10 cellular contexts compared by ENCODE assay signal in the genomic region with DNA sequence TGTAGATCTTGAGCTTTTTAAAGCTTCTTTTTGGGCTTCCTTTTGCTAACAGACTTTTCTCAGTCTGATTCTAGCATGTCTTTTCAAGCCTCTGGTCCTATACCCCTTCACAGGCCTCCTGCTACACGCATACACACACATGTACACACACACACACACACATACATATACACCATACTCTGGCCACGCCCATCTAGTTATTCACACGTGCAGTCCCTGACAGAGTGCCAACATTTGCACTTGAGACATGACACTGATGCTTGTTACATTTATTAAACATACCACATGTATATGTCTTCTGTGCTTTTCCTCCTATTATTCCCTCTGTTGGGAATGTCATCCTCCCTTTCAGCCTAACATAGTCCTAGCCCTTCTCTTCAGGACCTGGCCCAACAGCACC.
DNase-seq lines count a peak whose midpoint lies in the region; ATAC-seq, FAIRE-seq and TF ChIP-seq lines count a peak whose summit lies in the region.
"Had no signal": no experiment of that assay in that cellular context is flagged by ENCODE, and none has a peak within 500 bp of the region (broad histone marks: within the 10 kb centered on the region; RNA-seq: fewer than 3 reads in every experiment).

No MANE protein-coding gene starts in this region.

- H3K9me3 ChIP-seq in right lobe of liver (peaks cover 0 to 6% (median 0%) of the 10 kb centered on the region in 4 donors), smooth muscle cell (replicated peaks; ENCODE audit: low read depth) (peaks cover 5% of the 10 kb centered on the region), Caco-2 (peaks cover 34% of the 10 kb centered on the region)

- H3K4me3 Mint-ChIP-seq in activated CD4-positive, alpha-beta memory T cell treated with anti-CD3 and anti-CD28 coated beads for 36 hours, result no peak overlapping the region
- no peak overlapping the region for H3K4me3 Mint-ChIP-seq in Caco-2 (ENCODE audit: unreplicated experiment)

- no TSS peak for BruUV-seq in Caco-2 (replicated peaks; lab: Mats Ljungman, UMichigan)

- peaks cover 24% of the 10 kb centered on the region for H3K4me1 Mint-ChIP-seq in activated CD4-positive, alpha-beta memory T cell treated with anti-CD3 and anti-CD28 coated beads for 36 hours (ENCODE audit: low read depth)
- no peaks in the 10 kb centered on the region for H3K4me1 Mint-ChIP-seq in Caco-2 (ENCODE audit: low read depth, unreplicated experiment)

- no peak overlapping the region for H3K9ac ChIP-seq in smooth muscle cell (ENCODE audit: low read depth)

- DNase-seq in GM18507 (ENCODE audit: extremely low spot score, insufficient read length, low read depth) (no peak), right lobe of liver (no peak), smooth muscle cell (lab: John Stamatoyannopoulos, UW; ENCODE audit: unreplicated experiment) (no peak), posterior cingulate gyrus (no peak), Caco-2 (no peak), NCI-H524 (lab: John Stamatoyannopoulos, UW) (no peak)
- DNase-seq in activated CD4-positive, alpha-beta memory T cell treated with anti-CD3 and anti-CD28 coated beads for 36 hours, result no peak

- H3K27ac ChIP-seq in right lobe of liver, result peak overlapping the region in 2 of 3 donors; percentile 63 to 70
- no peak overlapping the region for H3K27ac ChIP-seq in smooth muscle cell (ENCODE audit: low read depth)
- H3K27ac ChIP-seq: VCaP had no signal

- 63% methylated on average over 3 of the region's 3 CpGs for WGBS in right lobe of liver (ENCODE audit: insufficient coverage, low coverage, low lambda C conversion rate, missing lambda C conversion rate)
- 87% methylated on average over 3 of the region's 3 CpGs for WGBS in smooth muscle cell (ENCODE audit: low lambda C conversion rate)

- intact Hi-C loops in activated CD4-positive, alpha-beta memory T cell treated with anti-CD3 and anti-CD28 coated beads for 36 hours (cut with micrococcal nuclease), result loop anchor here (2.0 to 10.0 kb wide), 5 partner anchors 18 to 674 kb away; a partner anchor contains a TSS
- intact Hi-C loops in right lobe of liver (cut with DNase I) (loop anchor here in 1 of 2 donors (5.0 kb wide), 1 partner anchor 66 kb away; no protein-coding TSS in a partner anchor), posterior cingulate gyrus (cut with DNase I) (no loop called here), Caco-2 (cut with micrococcal nuclease; ENCODE audit: unreplicated experiment) (no loop called here)

- peaks cover 4% of the 10 kb centered on the region for H3F3A ChIP-seq in smooth muscle cell (ENCODE audit: low read depth)

- no peaks in the 10 kb centered on the region for H3K27me3 Mint-ChIP-seq in activated CD4-positive, alpha-beta memory T cell treated with anti-CD3 and anti-CD28 coated beads for 36 hours
- peaks cover 7% of the 10 kb centered on the region for H3K27me3 Mint-ChIP-seq in Caco-2 (ENCODE audit: insufficient read depth, unreplicated experiment)

- H3K36me3 Mint-ChIP-seq in activated CD4-positive, alpha-beta memory T cell treated with anti-CD3 and anti-CD28 coated beads for 36 hours, result peaks cover 3% of the 10 kb centered on the region
- no peaks in the 10 kb centered on the region for H3K36me3 Mint-ChIP-seq in Caco-2 (ENCODE audit: insufficient read depth, unreplicated experiment)

- ATAC-seq in right lobe of liver, result no peak
- ATAC-seq: K562 had no signal

- H3K4me1 ChIP-seq in right lobe of liver, result peaks cover 0 to 4% (median 0%) of the 10 kb centered on the region in 4 donors
- peaks cover 28% of the 10 kb centered on the region for H3K4me1 ChIP-seq in smooth muscle cell (ENCODE audit: low read depth)
- H3K4me1 ChIP-seq in Caco-2, result no peaks in the 10 kb centered on the region

- TF ChIP-seq CTCF in right lobe of liver (IDR thresholded peaks at IDR 0.05) (no peak), smooth muscle cell (IDR thresholded peaks at IDR 0.05; ENCODE audit: borderline replicate concordance, insufficient read depth, poor library complexity, severe bottlenecking) (no peak), Caco-2 (IDR thresholded peaks at IDR 0.05; ENCODE audit: insufficient read depth in 1 of 2, low read depth in 1 of 2, low read length in 1 of 2, severe bottlenecking in 1 of 2, unreplicated experiment in 1 of 2) (no peak)

- no peaks in the 10 kb centered on the region for H3K36me3 ChIP-seq in right lobe of liver
- no peaks in the 10 kb centered on the region for H3K36me3 ChIP-seq in smooth muscle cell (ENCODE audit: low read depth)
- no peaks in the 10 kb centered on the region for H3K36me3 ChIP-seq in Caco-2 (ENCODE audit: control insufficient read depth, insufficient read depth, low read length)

- peaks cover 17% of the 10 kb centered on the region for H3K9me3 Mint-ChIP-seq in activated CD4-positive, alpha-beta memory T cell treated with anti-CD3 and anti-CD28 coated beads for 36 hours
- peaks cover 31% of the 10 kb centered on the region for H3K9me3 Mint-ChIP-seq in Caco-2 (ENCODE audit: unreplicated experiment)

- H4K20me1 ChIP-seq in smooth muscle cell (ENCODE audit: low read depth), result no peaks in the 10 kb centered on the region

- TF ChIP-seq POLR2A in right lobe of liver (IDR thresholded peaks at IDR 0.05), result no peak

- CTCF ChIA-PET in activated CD4-positive, alpha-beta memory T cell treated with anti-CD3 and anti-CD28 coated beads for 36 hours (lab: Charles Lee), result interaction anchor here (2.5 kb wide), 1 partner anchor 64 kb away, joined by 9 read pairs; no protein-coding TSS in a partner anchor
- CTCF ChIA-PET in Caco-2 (lab: Charles Lee), result no interaction called here

- peak; percentile 21 for FAIRE-seq in GM18507 (lab: Jason Lieb, UNC)
- FAIRE-seq: K562, RCC 7860 had no signal

- H3K4me3 ChIP-seq in right lobe of liver (no peak overlapping the region), smooth muscle cell (no peak overlapping the region), Caco-2 (ENCODE audit: low read depth, low read length) (no peak overlapping the region)
- H3K4me3 ChIP-seq: K562 had no signal

- peak overlapping the region; percentile 84 for H3K27ac Mint-ChIP-seq in activated CD4-positive, alpha-beta memory T cell treated with anti-CD3 and anti-CD28 coated beads for 36 hours
- H3K27ac Mint-ChIP-seq in Caco-2 (ENCODE audit: unreplicated experiment), result no peak overlapping the region

- POLR2A ChIA-PET in activated CD4-positive, alpha-beta memory T cell treated with anti-CD3 and anti-CD28 coated beads for 36 hours (lab: Charles Lee), result no interaction called here
- POLR2A ChIA-PET in Caco-2 (lab: Charles Lee), result no interaction called here

- H3K4me2 ChIP-seq in smooth muscle cell, result peak overlapping the region; percentile 77

- no peaks in the 10 kb centered on the region for H3K27me3 ChIP-seq in right lobe of liver
- H3K27me3 ChIP-seq in smooth muscle cell (ENCODE audit: low read depth), result no peaks in the 10 kb centered on the region
- no peaks in the 10 kb centered on the region for H3K27me3 ChIP-seq in Caco-2 (replicated peaks; ENCODE audit: control insufficient read depth, insufficient read depth, low read length)

- no peaks in the 10 kb centered on the region for H3K79me2 ChIP-seq in smooth muscle cell (ENCODE audit: low read depth)

- H2AFZ ChIP-seq in smooth muscle cell (ENCODE audit: low read depth), result peak overlapping the region; percentile 84
